In the genomic region with DNA sequence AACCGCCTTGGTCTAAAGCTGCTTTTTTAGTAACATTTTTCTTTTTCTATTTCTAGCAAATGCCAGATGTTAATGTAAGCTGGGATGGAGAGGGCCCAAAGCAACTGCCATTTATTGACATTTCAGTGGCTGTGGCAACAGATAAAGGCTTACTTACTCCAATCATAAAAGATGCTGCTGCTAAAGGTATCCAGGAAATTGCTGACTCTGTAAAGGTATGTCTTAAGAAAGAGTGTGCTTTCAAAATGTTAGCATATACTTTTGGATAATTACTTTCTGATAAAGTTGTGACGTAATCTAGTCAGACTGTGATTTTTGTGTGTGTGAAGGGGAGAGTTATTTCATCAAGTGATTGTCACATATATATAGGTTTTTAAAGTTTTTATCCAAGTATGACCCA, we compare ENCODE assay signal across 28 cellular contexts.
"Had no signal": no experiment of that assay in that cellular context is flagged by ENCODE, and none has a peak within 500 bp of the region (broad histone marks: within the 10 kb centered on the region; RNA-seq: fewer than 3 reads in every experiment).

No MANE protein-coding gene starts in this region.

- H3K27ac ChIP-seq: neural progenitor cell, ovary, parathyroid adenoma, psoas muscle, skin epidermis, spleen, suprapubic skin, testis, tibial artery, transverse colon, upper lobe of right lung, uterus had no signal

- H3K27me3 ChIP-seq: neural progenitor cell, ovary, spleen, suprapubic skin, testis, tibial artery, transverse colon, upper lobe of right lung, uterus had no signal

- H3K4me1 ChIP-seq: neural progenitor cell, parathyroid adenoma, suprapubic skin, testis, tibial artery, transverse colon, uterus had no signal

- H3K4me3 ChIP-seq: neural progenitor cell, ovary, psoas muscle, skin epidermis, smooth muscle cell, spleen, suprapubic skin, testis, tibial artery, transverse colon, upper lobe of right lung, uterus had no signal

- H3K4me2 ChIP-seq: neural progenitor cell, smooth muscle cell had no signal

- H3K36me3 ChIP-seq: ovary, uterus had no signal

- DNase-seq: natural killer cell; occipital lobe; ovary; posterior cingulate gyrus; psoas muscle; right cardiac atrium; spleen; stimulated activated CD4-positive, alpha-beta T cell treated with anti-CD3 and anti-CD28 coated beads, Interleukin-12 subunit alpha, Interleukin-12 subunit beta, amount 100 ng/mL, for 4 hours; stimulated activated CD4-positive, alpha-beta T cell treated with anti-CD3 and anti-CD28 coated beads, Interleukin-1b, Interleukin-23, amount 100 ng/mL, for 48 hours; stimulated activated CD4-positive, alpha-beta T cell treated with anti-CD3 and anti-CD28 coated beads, Interleukin-4, amount 100 ng/mL, for 1 hour; stimulated activated CD4-positive, alpha-beta T cell treated with anti-CD3 and anti-CD28 coated beads, Interleukin-4, amount 100 ng/mL, for 4 hours; stimulated activated CD8-positive, alpha-beta memory T cell treated with anti-CD3 and anti-CD28 coated beads, Interleukin-4, amount 100 ng/mL, for 48 hours; stimulated activated naive CD4-positive, alpha-beta T cell; stimulated activated naive CD8-positive, alpha-beta T cell treated with anti-CD3 and anti-CD28 coated beads, Interleukin-15, amount 100 ng/mL, for 72 hours; stimulated activated naive CD8-positive, alpha-beta T cell treated with anti-CD3 and anti-CD28 coated beads, Interleukin-15, Interleukin-2, amounts not matched to agents 100 U/mL and 50 U/mL, for 24 hours; substantia nigra; testis; tibial artery; transverse colon; upper lobe of right lung; uterus had no signal

- H3K9me3 ChIP-seq: ovary, psoas muscle, spleen, suprapubic skin, testis, tibial artery, transverse colon, upper lobe of right lung, uterus had no signal

- ATAC-seq: natural killer cell; psoas muscle; right cardiac atrium; sciatic nerve; stimulated activated memory B cell treated with anti-CD40 and anti-IgM and Interleukin-4, amounts not matched to agents 10 μg/mL and 1 μg/mL and 100 μg/mL, for 72 hours; stimulated activated naive CD8-positive, alpha-beta T cell treated with anti-CD3 and anti-CD28 coated beads, Interleukin-15, amount 100 ng/mL, for 72 hours; stimulated activated naive CD8-positive, alpha-beta T cell treated with anti-CD3 and anti-CD28 coated beads, Interleukin-15, Interleukin-2, amounts not matched to agents 100 U/mL and 50 U/mL, for 24 hours; upper lobe of right lung had no signal
